Comparison of ENCODE assay signal across 8 cellular contexts in genomic region chr3:39406368-39407258, GRCh38. TPM values are rescaled to one million over a fixed set of nuclear protein-coding genes. Genes with fewer than 3 reads are reported as not detected.
DNase-seq lines count a peak whose midpoint lies in the region; ATAC-seq, FAIRE-seq and TF ChIP-seq lines count a peak whose summit lies in the region.

TSS of gene RPSA (plus strand) at chr3:39406720. CDS start at chr3:39407654, 934 bp downstream.

- peak within 1 kb of the TSS; percentile 91 to 95 for H3K4me2 ChIP-seq in H1 (ENCODE audit: insufficient read depth in 1 of 2, low read depth in 2 of 2, low read length in 2 of 2)

- H3K79me2 ChIP-seq in H1 (ENCODE audit: control insufficient read depth in 1 of 2, insufficient read depth in 2 of 2, low read length in 2 of 2) = peaks cover 8 to 38% of the 10 kb centered on the region in 2 experiments; a peak in 3 of 4 replicates

- no peak within 1 kb of the TSS for H2AFZ ChIP-seq in H1 (ENCODE audit: low read length)

- TF ChIP-seq RAD21 in H1 (IDR thresholded peaks at IDR 0.05 in 1 of 2, conservative IDR thresholded peaks at IDR 0.05 in 1 of 2; ENCODE audit: low read depth in 2 of 2, low read length in 2 of 2) = peak; percentile 62

- peak within 1 kb of the TSS; percentile 88 for H4K5ac ChIP-seq in H1 (ENCODE audit: insufficient read length, low read depth, low read length)

- H4K8ac ChIP-seq in H1 (ENCODE audit: extremely low read depth, insufficient read depth, low read length) = peak within 1 kb of the TSS; percentile 97

- H3K4me1 ChIP-seq in H1 (replicated peaks in 1 of 4; ENCODE audit: control insufficient read depth in 3 of 4, insufficient read depth in 4 of 4, low read length in 3 of 4) = peaks cover 10 to 14% (median 11%) of the 10 kb centered on the region in 4 experiments

- H3K4me1 Mint-ChIP-seq in Calu3 (ENCODE audit: low read depth, unreplicated experiment) (peaks cover 11% of the 10 kb centered on the region), memory B cell (peaks cover 25% of the 10 kb centered on the region)

- H3K9ac ChIP-seq in H1 (replicated peaks in 1 of 4; ENCODE audit: extremely low read depth in 1 of 4, low read depth in 3 of 4, low read length in 3 of 4) = peak within 1 kb of the TSS; percentile 85 to 98 (median 95)

- no peaks in the 10 kb centered on the region for H3K27me3 Mint-ChIP-seq in Calu3 (ENCODE audit: unreplicated experiment)
- H3K27me3 Mint-ChIP-seq in memory B cell = no peaks in the 10 kb centered on the region

- H3K4me3 ChIP-seq in H1 (ENCODE audit: extremely low read depth in 1 of 4, insufficient read depth in 2 of 4, low read depth in 3 of 4, low read length in 4 of 4) = peak within 1 kb of the TSS; percentile 68 to 94 (median 86)

- CTCF ChIA-PET in Calu3 (lab: Charles Lee) (interaction anchor here (0.6 to 0.8 kb wide), 3 partner anchors 9 to 96 kb away, joined by 3 to 5 read pairs (median 3); no protein-coding TSS in a partner anchor), H1 (lab: Charles Lee; ENCODE audit: partially characterized antibody) (interaction anchor here (0.8 to 4.3 kb wide), 6 partner anchors 10 to 210 kb away, joined by 3 to 30 read pairs (median 5); no protein-coding TSS in a partner anchor)

- BruUV-seq in Calu3 (replicated peaks; lab: Mats Ljungman, UMichigan) = TSS peak; percentile 61

- H2AK5ac ChIP-seq in H1 (ENCODE audit: low read depth, low read length) = peak within 1 kb of the TSS; percentile 11; the same call in 1 of the 2 replicates

- 0 out of 2 replicates have a peak, but pooled peaks cover 6% of the 10 kb centered on the region for H3K79me1 ChIP-seq in H1 (ENCODE audit: low read depth, low read length)

- peak within 1 kb of the TSS; percentile 98 for H4K91ac ChIP-seq in H1 (replicated peaks; ENCODE audit: insufficient read length, low read length)

- no peak within 1 kb of the TSS for H2BK20ac ChIP-seq in H1 (ENCODE audit: low read length)

- H3K14ac ChIP-seq in H1 (ENCODE audit: insufficient read length) = no peak within 1 kb of the TSS

- no peak within 1 kb of the TSS for H3K23ac ChIP-seq in H1 (ENCODE audit: insufficient read length)

- ATAC-seq in GM21381 (IDR thresholded peaks at IDR 0.05; ENCODE audit: unreplicated experiment) (peak; percentile 90), memory B cell (ENCODE audit: low read depth) (peak; percentile 88)

- H3K36me3 Mint-ChIP-seq in Calu3 (ENCODE audit: insufficient read depth, unreplicated experiment) (peaks cover 56% of the 10 kb centered on the region), memory B cell (peaks cover 20% of the 10 kb centered on the region)

- 1% methylated on average over 63 of the region's 63 CpGs; no CpG with 5 or more reads in 1 of the 2 experiments for WGBS in H1 (ENCODE audit: extremely low coverage in 1 of 2, insufficient coverage in 1 of 2, insufficient read length in 1 of 2, insufficient replicate concordance in 2 of 2, low coverage in 1 of 2, low lambda C conversion rate in 2 of 2, missing lambda C conversion rate in 1 of 2), 2 experiments

- H3K36me3 ChIP-seq in H1 (ENCODE audit: control insufficient read depth in 2 of 4, insufficient read depth in 4 of 4, low read length in 3 of 4) = peaks cover 28 to 46% (median 35%) of the 10 kb centered on the region in 4 experiments

- no peak within 1 kb of the TSS for H2BK15ac ChIP-seq in H1 (ENCODE audit: low read length)

- peak; percentile 97 to 99 for TF ChIP-seq POLR2A in H1 (IDR thresholded peaks at IDR 0.05; ENCODE audit: control extremely low read depth in 1 of 2, low read depth in 2 of 2, low read length in 2 of 2)

- peak; percentile 18 for TF ChIP-seq CTCF in Calu3 (IDR thresholded peaks at IDR 0.05; ENCODE audit: unreplicated experiment)
- peak in 2 of 3 experiments; percentile 21 to 52; a peak in 3 of 4 replicates for TF ChIP-seq CTCF in H1 (IDR thresholded peaks at IDR 0.05; ENCODE audit: control extremely low read depth in 1 of 3, insufficient read depth in 1 of 3, low read depth in 1 of 3, low read length in 3 of 3)

- TF ChIP-seq EP300 in H1 (IDR thresholded peaks at IDR 0.05; ENCODE audit: borderline replicate concordance in 1 of 2, low read depth in 2 of 2, low read length in 2 of 2) = peak in 1 of 2 experiments; percentile 35; a peak in 1 of 3 replicates

- no peaks in the 10 kb centered on the region for H3K27me3 ChIP-seq in H1 (replicated peaks in 1 of 4; ENCODE audit: control insufficient read depth in 3 of 4, extremely low read depth in 1 of 4, insufficient read depth in 3 of 4, low read length in 3 of 4)

- peak within 1 kb of the TSS; percentile 98 for H3K4ac ChIP-seq in H1 (replicated peaks; ENCODE audit: insufficient read length, low read depth, low read length)

- H3K23me2 ChIP-seq in H1 (ENCODE audit: low read depth, low read length) = peaks cover 9% of the 10 kb centered on the region

- no peaks in the 10 kb centered on the region for H3K9me3 Mint-ChIP-seq in Calu3 (ENCODE audit: low read depth, unreplicated experiment)
- no peaks in the 10 kb centered on the region for H3K9me3 Mint-ChIP-seq in memory B cell

- H3K56ac ChIP-seq in H1 (replicated peaks; ENCODE audit: insufficient read length, low read depth, low read length) = peak within 1 kb of the TSS; percentile 91

- peak; percentile 95 for DNase-seq in Calu3
- DNase-seq in HUDEP-2 (lab: John Stamatoyannopoulos, UW; ENCODE audit: unreplicated experiment in 76 of 76) = peak in 75 of 76 experiments; percentile 63 to 99 (median 94)
- peak; percentile 99 for DNase-seq in NOMO-1 treated with dmso at 0.1 percent for 144 hours (lab: John Stamatoyannopoulos, UW; ENCODE audit: unreplicated experiment)
- peak; percentile 76 to 93 (median 82) for DNase-seq in activated CD8-positive, alpha-beta memory T cell treated with anti-CD3 and anti-CD28 coated beads for 48 hours (ENCODE audit: low read depth in 2 of 3, low spot score in 2 of 3)
- peak; percentile 93 to 96 for DNase-seq in H1 (ENCODE audit: low read depth in 1 of 2, low spot score in 2 of 2)
- DNase-seq in memory B cell (ENCODE audit: low spot score in 2 of 2) = peak; percentile 88 to 94
- peak; percentile 85 for DNase-seq in stimulated activated CD8-positive, alpha-beta memory T cell treated with anti-CD3 and anti-CD28 coated beads, Interleukin-12 subunit alpha, Interleukin-12 subunit beta, amount 100 ng/mL, for 24 hours (ENCODE audit: extremely low read depth)

- H3K4me3 Mint-ChIP-seq in Calu3 (ENCODE audit: low read depth, unreplicated experiment) (peak within 1 kb of the TSS; percentile 91), memory B cell (peak within 1 kb of the TSS; percentile 94)

- POLR2A ChIA-PET in H1 (lab: Charles Lee; ENCODE audit: partially characterized antibody) = interaction anchor here (0.6 to 33.7 kb wide), 36 partner anchors 3 to 1050 kb away, joined by 3 to 771 read pairs (median 4); partner anchors contain the start of genes RPL14, RPSA and SLC25A38

- peak within 1 kb of the TSS; percentile 98 for H2BK5ac ChIP-seq in H1 (ENCODE audit: low read depth, low read length)

- peak within 1 kb of the TSS; percentile 95 for H3K27ac ChIP-seq in H1 (ENCODE audit: low read depth, low read length)

- H3K27ac Mint-ChIP-seq in Calu3 (ENCODE audit: unreplicated experiment) (peak within 1 kb of the TSS; percentile 100), memory B cell (peak within 1 kb of the TSS; percentile 91)

- peaks cover 17 to 22% of the 10 kb centered on the region in 2 experiments for H4K20me1 ChIP-seq in H1 (replicated peaks in 1 of 2; ENCODE audit: control insufficient read depth in 1 of 2, insufficient read depth in 2 of 2, low read length in 2 of 2)

- peak within 1 kb of the TSS; percentile 97 for H3K18ac ChIP-seq in H1 (ENCODE audit: extremely low read depth, low read length)

- no peaks in the 10 kb centered on the region for H3K9me3 ChIP-seq in H1 (ENCODE audit: insufficient read depth in 2 of 2, low read depth in 1 of 2, low read length in 1 of 2)

- H2BK12ac ChIP-seq in H1 (ENCODE audit: low read depth, low read length) = no peak within 1 kb of the TSS

- FAIRE-seq in H1 (lab: Jason Lieb, UNC) = peak; percentile 68

- intact Hi-C loops in Calu3 (cut with micrococcal nuclease; ENCODE audit: unreplicated experiment) = no loop called here

- H2BK120ac ChIP-seq in H1 (replicated peaks; ENCODE audit: low read depth, low read length) = peak within 1 kb of the TSS; percentile 45

TF ChIP-seq in H1, 55 proteins besides CTCF, POLR2A, EP300 and RAD21 (continues in another document):
- TF ChIP-seq CHD1 (IDR thresholded peaks at IDR 0.05; ENCODE audit: low read depth, low read length) (peak; percentile 33), FOSL1 (IDR thresholded peaks at IDR 0.05; ENCODE audit: insufficient read depth, low read depth, low read length) (no peak), SP2 (IDR thresholded peaks at IDR 0.05; ENCODE audit: low read length) (0 out of 2 replicates have a peak, but pooled peaks have one; percentile 2), TAF7 (optimal IDR thresholded peaks at IDR 0.05; ENCODE audit: borderline replicate concordance, low read depth, low read length) (peak; percentile 96), ATF2 (IDR thresholded peaks at IDR 0.05; ENCODE audit: low read length) (peak; percentile 32), ASH2L (IDR thresholded peaks at IDR 0.05; ENCODE audit: low read length) (peak; percentile 83), SIN3A (conservative IDR thresholded peaks at IDR 0.05 in 1 of 2, IDR thresholded peaks at IDR 0.05 in 1 of 2; ENCODE audit: low read depth in 1 of 2, low read length in 2 of 2) (peak; percentile 72 to 91; a peak in 3 of 4 replicates), PHF8 (conservative IDR thresholded peaks at IDR 0.05; ENCODE audit: low read depth, low read length) (peak; percentile 98), CREB1 (IDR thresholded peaks at IDR 0.05) (peak; percentile 80)

RNA-seq across cellular contexts. Expression of gene RPSA, which starts in this region (rescaled TPM):
- 751 and 904 TPM in 2 replicates for total RNA-seq in Calu3 (2022)
- 2,661 and 2,701 TPM in 2 replicates for total RNA-seq in H1 (2021; fragmentation: NEBNext Ultra II Directional; extraction: Animal tissue kit (Norgen Biotek cat#: 25700))
- 6,179 and 7,468 TPM in 2 replicates for polyA plus RNA-seq in H1 (2011; rRNA removed)
- 5,894 TPM for polyA plus RNA-seq in H1 (2011; cell fraction: cytosol; rRNA removed)
- polyA plus RNA-seq in H1 (2011; cell fraction: nucleus; rRNA removed) = 4,842 TPM
- polyA plus RNA-seq in H1 (2012, experiment 1 of 2) = 3,669 to 3,863 TPM (median 3,701 TPM) in 4 replicates
- 4,373 TPM for polyA plus RNA-seq in H1 (2012, experiment 2 of 2)
- 2,392 TPM for polyA plus RNA-seq in H1 (2013, experiment 1 of 2)
- 2,410 TPM for polyA plus RNA-seq in H1 (2013, experiment 2 of 2)
- polyA minus RNA-seq in H1 (2011; rRNA and poly(A)+ RNA removed) = 2,760 and 3,109 TPM in 2 replicates
- polyA minus RNA-seq in H1 (2011; cell fraction: cytosol; rRNA and poly(A)+ RNA removed) = 967 TPM
- 1,051 TPM for polyA minus RNA-seq in H1 (2011; cell fraction: nucleus; rRNA and poly(A)+ RNA removed)

Comparison
In these comparisons a context has a peak if more than half of its experiments do, and no peak if none do; other contexts are left out.
1. Peak in every context shown above with its lines: DNase-seq, ATAC-seq, H3K4me3 ChIP-seq and H3K27ac ChIP-seq.